ENCODE assay signal across 12 cellular contexts in the genomic region with DNA sequence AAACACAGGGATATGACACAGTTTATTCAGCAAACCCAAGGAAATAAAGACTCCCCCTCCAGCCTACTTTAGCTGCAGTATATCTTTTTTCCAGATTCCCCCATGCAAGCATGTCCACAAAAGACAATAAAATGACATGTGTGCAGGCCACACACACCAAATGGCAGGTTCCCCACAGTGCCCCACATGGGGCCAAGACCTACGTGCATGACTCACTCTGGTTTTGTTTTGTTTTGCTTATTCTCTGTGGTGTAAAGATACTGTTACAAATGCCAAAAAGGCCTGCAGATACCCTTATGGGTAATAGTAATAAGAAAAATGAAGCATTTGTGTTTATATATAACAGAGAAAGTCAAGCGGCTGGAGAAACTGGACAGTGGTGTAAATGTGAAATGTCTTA.
A peak's percentile ranks its signal among the peaks of the same experiment; 100 is the strongest.
DNase-seq lines count a peak whose midpoint lies in the region; ATAC-seq, FAIRE-seq and TF ChIP-seq lines count a peak whose summit lies in the region.
"Had no signal": no experiment of that assay in that cellular context is flagged by ENCODE, and none has a peak within 500 bp of the region (broad histone marks: within the 10 kb centered on the region; RNA-seq: fewer than 3 reads in every experiment).

No MANE protein-coding gene starts in this region.

- peak; percentile 58 for ATAC-seq in stimulated activated naive CD8-positive, alpha-beta T cell treated with anti-CD3 and anti-CD28 coated beads, Interleukin-15, amount 100 ng/mL, for 72 hours
- no peak for ATAC-seq in HG02588 (IDR thresholded peaks at IDR 0.05; ENCODE audit: unreplicated experiment)
- ATAC-seq in HG02678 (IDR thresholded peaks at IDR 0.05; ENCODE audit: unreplicated experiment), result no peak
- ATAC-seq: activated T-cell treated with anti-CD3 and anti-CD28 coated beads, Interleukin-2, amount 50 U/mL, for 4 hours; CD8-positive, alpha-beta T cell had no signal

- no peaks in the 10 kb centered on the region for H3K27me3 Mint-ChIP-seq in stimulated activated naive CD8-positive, alpha-beta T cell treated with anti-CD3 and anti-CD28 coated beads, Interleukin-15, amount 100 ng/mL, for 72 hours

- peak overlapping the region; percentile 36 to 85 for H3K27ac Mint-ChIP-seq in stimulated activated naive CD8-positive, alpha-beta T cell treated with anti-CD3 and anti-CD28 coated beads, Interleukin-15, amount 100 ng/mL, for 72 hours
- H3K27ac Mint-ChIP-seq: CD8-positive, alpha-beta T cell had no signal

- no peak for TF ChIP-seq CTCF in cardiac fibroblast (IDR thresholded peaks at IDR 0.05; ENCODE audit: low read depth, low read length)

- FAIRE-seq in frontal cortex (lab: Jason Lieb, UNC), result no peak

- peaks cover 28% of the 10 kb centered on the region for H3K4me1 Mint-ChIP-seq in stimulated activated naive CD8-positive, alpha-beta T cell treated with anti-CD3 and anti-CD28 coated beads, Interleukin-15, amount 100 ng/mL, for 72 hours

- no peaks in the 10 kb centered on the region for H3K9me3 Mint-ChIP-seq in stimulated activated naive CD8-positive, alpha-beta T cell treated with anti-CD3 and anti-CD28 coated beads, Interleukin-15, amount 100 ng/mL, for 72 hours
- H3K9me3 Mint-ChIP-seq: activated T-cell treated with anti-CD3 and anti-CD28 coated beads, Interleukin-2, amount 50 U/mL, for 4 hours; CD8-positive, alpha-beta T cell had no signal

- no peak overlapping the region for H3K4me3 Mint-ChIP-seq in stimulated activated naive CD8-positive, alpha-beta T cell treated with anti-CD3 and anti-CD28 coated beads, Interleukin-15, amount 100 ng/mL, for 72 hours
- H3K4me3 Mint-ChIP-seq: activated T-cell treated with anti-CD3 and anti-CD28 coated beads, Interleukin-2, amount 50 U/mL, for 4 hours; CD8-positive, alpha-beta T cell had no signal

- no peak overlapping the region for H3K4me3 ChIP-seq in cardiac fibroblast (replicated peaks in 1 of 2; ENCODE audit: low read depth in 2 of 2, low read length in 2 of 2)
- H3K4me3 ChIP-seq: suprapubic skin had no signal

- DNase-seq in stimulated activated CD4-positive, alpha-beta T cell treated with anti-CD3 and anti-CD28 coated beads, Interleukin-15, amount 100 ng/mL, for 24 hours, result peak; percentile 14
- no peak for DNase-seq in stimulated activated CD4-positive, alpha-beta T cell treated with anti-CD3 and anti-CD28 coated beads, Interleukin-4, amount 100 ng/mL, for 24 hours
- DNase-seq in NCI-H2107 (lab: John Stamatoyannopoulos, UW) (peak; percentile 10), cardiac fibroblast (ENCODE audit: low read depth in 2 of 2) (peak; percentile 11 to 44), frontal cortex (ENCODE audit: low spot score in 2 of 2) (no peak)
- DNase-seq in stimulated activated naive CD8-positive, alpha-beta T cell treated with anti-CD3 and anti-CD28 coated beads, Interleukin-15, amount 100 ng/mL, for 72 hours, result peak; percentile 15 to 19
- DNase-seq: activated T-cell treated with anti-CD3 and anti-CD28 coated beads, Interleukin-2, amount 50 U/mL, for 4 hours; CD8-positive, alpha-beta T cell; NCI-H1105 treated with DMSO at 0.1 percent for 48 hours had no signal

Comparison
In these comparisons a context has a peak if more than half of its experiments do, and no peak if none do; other contexts are left out.
1. DNase-seq: peak in stimulated activated CD4-positive, alpha-beta T cell treated with anti-CD3 and anti-CD28 coated beads, Interleukin-15, amount 100 ng/mL, for 24 hours (single experiment), NCI-H2107 (single experiment), cardiac fibroblast (2 of 2) and stimulated activated naive CD8-positive, alpha-beta T cell treated with anti-CD3 and anti-CD28 coated beads, Interleukin-15, amount 100 ng/mL, for 72 hours (2 of 2); none in stimulated activated CD4-positive, alpha-beta T cell treated with anti-CD3 and anti-CD28 coated beads, Interleukin-4, amount 100 ng/mL, for 24 hours (single experiment) and frontal cortex (0 of 2).